10 cellular contexts compared by ENCODE assay signal in genomic region chr11:132942611-132943324, GRCh38.
A peak's percentile ranks its signal among the peaks of the same experiment; 100 is the strongest.
DNase-seq lines count a peak whose midpoint lies in the region; ATAC-seq and TF ChIP-seq lines count a peak whose summit lies in the region.
"Had no signal": no experiment of that assay in that cellular context is flagged by ENCODE, and none has a peak within 500 bp of the region (broad histone marks: within the 10 kb centered on the region; RNA-seq: fewer than 3 reads in every experiment).

No MANE protein-coding gene starts in this region.

- H3K4me1 Mint-ChIP-seq in HFFc6 (ENCODE audit: low read depth) (peaks cover 14% of the 10 kb centered on the region), nephron progenitor cell (peaks cover 17% of the 10 kb centered on the region)

- TF ChIP-seq CTCF in 22Rv1 (IDR thresholded peaks at IDR 0.05) (peak; percentile 33), HFFc6 (IDR thresholded peaks at IDR 0.05) (peak; percentile 29; the same call in 1 of the 2 replicates), nephron progenitor cell (IDR thresholded peaks at IDR 0.05) (peak; percentile 22), ascending aorta (IDR thresholded peaks at IDR 0.05) (no peak)

- ATAC-seq in HG02642 (IDR thresholded peaks at IDR 0.05; ENCODE audit: poor library complexity, unreplicated experiment): no peak
- no peak for ATAC-seq in GM21529 (IDR thresholded peaks at IDR 0.05; ENCODE audit: unreplicated experiment)

- no peak overlapping the region for H3K27ac Mint-ChIP-seq in HFFc6
- H3K27ac Mint-ChIP-seq in nephron progenitor cell: no peak overlapping the region
- H3K27ac Mint-ChIP-seq: natural killer cell treated with Interleukin-12 subunit alpha and Interleukin-12 subunit beta and Interleukin-15 and Interleukin-18, amount 100 ng/mL, for 72 hours had no signal

- peaks cover 3% of the 10 kb centered on the region; the same call in 1 of the 2 replicates for H3K27me3 Mint-ChIP-seq in HFFc6 (ENCODE audit: insufficient read depth)
- H3K27me3 Mint-ChIP-seq in nephron progenitor cell (ENCODE audit: low read depth, poor library complexity): peaks cover 63% of the 10 kb centered on the region

- H3K36me3 Mint-ChIP-seq in HFFc6 (ENCODE audit: low read depth) (no peaks in the 10 kb centered on the region), nephron progenitor cell (ENCODE audit: low read depth) (no peaks in the 10 kb centered on the region)
- H3K36me3 Mint-ChIP-seq: natural killer cell treated with Interleukin-12 subunit alpha and Interleukin-12 subunit beta and Interleukin-15 and Interleukin-18, amount 100 ng/mL, for 72 hours had no signal

- H3K4me3 Mint-ChIP-seq in HFFc6 (peak overlapping the region; percentile 88), nephron progenitor cell (peak overlapping the region; percentile 90)
- H3K4me3 Mint-ChIP-seq: natural killer cell treated with Interleukin-12 subunit alpha and Interleukin-12 subunit beta and Interleukin-15 and Interleukin-18, amount 100 ng/mL, for 72 hours had no signal

- peaks cover 11% of the 10 kb centered on the region for H3K4me1 ChIP-seq in ectodermal cell (ENCODE audit: control insufficient read depth, insufficient read depth, low read length)
- no peaks in the 10 kb centered on the region for H3K4me1 ChIP-seq in ascending aorta

- no peak for DNase-seq in HFFc6
- peak; percentile 38 for DNase-seq in nephron progenitor cell
- no peak for DNase-seq in ascending aorta (ENCODE audit: low spot score in 2 of 2)
- DNase-seq in putamen (ENCODE audit: low spot score): no peak
- DNase-seq: tibial artery had no signal

- H3K27me3 ChIP-seq in ectodermal cell (ENCODE audit: control insufficient read depth, insufficient read depth, low read length, poor library complexity, severe bottlenecking) (peaks cover 40% of the 10 kb centered on the region), ascending aorta (no peaks in the 10 kb centered on the region)

- H3K27ac ChIP-seq in 22Rv1 (no peak overlapping the region), ectodermal cell (ENCODE audit: insufficient read depth, low read depth, low read length, poor library complexity, severe bottlenecking) (no peak overlapping the region), ascending aorta (no peak overlapping the region)
- H3K27ac ChIP-seq: tibial artery had no signal

- no peaks in the 10 kb centered on the region for H3K36me3 ChIP-seq in ectodermal cell (ENCODE audit: control insufficient read depth, insufficient read depth, low read length)
- H3K36me3 ChIP-seq in ascending aorta: no peaks in the 10 kb centered on the region
- H3K36me3 ChIP-seq: tibial artery had no signal

- H3K9me3 ChIP-seq in ectodermal cell (ENCODE audit: control insufficient read depth, low read length) (no peaks in the 10 kb centered on the region), ascending aorta (no peaks in the 10 kb centered on the region)
- H3K9me3 ChIP-seq: tibial artery had no signal

- 12% methylated on average over 34 to 36 of the region's 41 CpGs for WGBS in ectodermal cell, 2 experiments

- intact Hi-C loops in ascending aorta (cut with DNase I): no loop called here

- H3K4me3 ChIP-seq in ectodermal cell (ENCODE audit: insufficient read depth, low read depth, low read length): peak overlapping the region; percentile 45
- H3K4me3 ChIP-seq in ascending aorta: no peak overlapping the region
- H3K4me3 ChIP-seq: tibial artery had no signal

- no peaks in the 10 kb centered on the region for H3K9me3 Mint-ChIP-seq in HFFc6
- no peaks in the 10 kb centered on the region for H3K9me3 Mint-ChIP-seq in nephron progenitor cell
- H3K9me3 Mint-ChIP-seq: natural killer cell treated with Interleukin-12 subunit alpha and Interleukin-12 subunit beta and Interleukin-15 and Interleukin-18, amount 100 ng/mL, for 72 hours had no signal

Comparison
In these comparisons a context has a peak if more than half of its experiments do, and no peak if none do; other contexts are left out.
1. CTCF ChIP-seq: peak in 22Rv1 (single experiment), HFFc6 (single experiment) and nephron progenitor cell (single experiment); none in ascending aorta (0 of 3).